ENCODE assay signal across 8 cellular contexts in genomic region chr9:89576404-89576824, GRCh38. TPM values are rescaled to one million over a fixed set of nuclear protein-coding genes. Genes with fewer than 3 reads are reported as not detected.
A peak's percentile ranks its signal among the peaks of the same experiment; 100 is the strongest.
DNase-seq lines count a peak whose midpoint lies in the region; ATAC-seq and TF ChIP-seq lines count a peak whose summit lies in the region.

No MANE protein-coding gene starts in this region.

- H3K9me3 ChIP-seq in RWPE2 (ENCODE audit: severe bottlenecking) (no peaks in the 10 kb centered on the region), stomach (no peaks in the 10 kb centered on the region)
- no peaks in the 10 kb centered on the region for H3K9me3 ChIP-seq in effector memory CD4-positive, alpha-beta T cell (ENCODE audit: control insufficient read depth, low read length)

- TF ChIP-seq EP300 in stomach (IDR thresholded peaks at IDR 0.05), result no peak

- ATAC-seq in RWPE2 (ENCODE audit: low read depth), result no peak
- ATAC-seq in HG02870 (IDR thresholded peaks at IDR 0.05; ENCODE audit: unreplicated experiment), result no peak

- TF ChIP-seq CTCF in GM13977 (IDR thresholded peaks at IDR 0.05; ENCODE audit: extremely low read depth, insufficient read depth, missing control alignments) (peak; percentile 56), RWPE2 (IDR thresholded peaks at IDR 0.05; ENCODE audit: poor library complexity, severe bottlenecking) (peak; percentile 87), fibroblast of pulmonary artery (IDR thresholded peaks at IDR 0.05; ENCODE audit: low read length, missing control alignments) (peak; percentile 55), stomach (IDR thresholded peaks at IDR 0.05) (peak in 4 of 7 experiments; percentile 46 to 80 (median 64))

- H3K4me1 ChIP-seq in RWPE2 (ENCODE audit: insufficient read depth, poor library complexity, severe bottlenecking), result no peaks in the 10 kb centered on the region
- no peaks in the 10 kb centered on the region for H3K4me1 ChIP-seq in stomach
- H3K4me1 ChIP-seq in effector memory CD4-positive, alpha-beta T cell (ENCODE audit: control insufficient read depth, insufficient read depth, low read length, poor library complexity, severe bottlenecking), result no peaks in the 10 kb centered on the region

- H3K4me3 ChIP-seq in RWPE2 (ENCODE audit: severe bottlenecking), result no peak overlapping the region
- H3K4me3 ChIP-seq in fibroblast of pulmonary artery (replicated peaks; ENCODE audit: low read depth, low read length), result no peak overlapping the region
- no peak overlapping the region for H3K4me3 ChIP-seq in stomach
- H3K4me3 ChIP-seq in effector memory CD4-positive, alpha-beta T cell (ENCODE audit: insufficient read depth, low read depth, low read length, poor library complexity, severe bottlenecking), result no peak overlapping the region

- DNase-seq in Ammon's horn (ENCODE audit: low spot score) (peak; percentile 24), GM13977 (ENCODE audit: low spot score) (peak; percentile 36), RWPE2 (ENCODE audit: low spot score) (no peak), fibroblast of pulmonary artery (ENCODE audit: low read depth) (peak; percentile 67), stomach (no peak)
- DNase-seq in effector memory CD4-positive, alpha-beta T cell, result no peak
- DNase-seq in stimulated activated CD4-positive, alpha-beta T cell treated with anti-CD3 and anti-CD28 coated beads, Interleukin-1b, Interleukin-23, amount 100 ng/mL, for 48 hours, result no peak

- H3K36me3 ChIP-seq in RWPE2 (ENCODE audit: low read depth) (no peaks in the 10 kb centered on the region), stomach (no peaks in the 10 kb centered on the region)
- H3K36me3 ChIP-seq in effector memory CD4-positive, alpha-beta T cell (ENCODE audit: control insufficient read depth, insufficient read depth, low read length), result no peaks in the 10 kb centered on the region

- intact Hi-C loops in stomach (cut with DNase I; ENCODE audit: low total_unique reads), result no loop called here

- no peak for TF ChIP-seq POLR2A in stomach (IDR thresholded peaks at IDR 0.05)

- 24 to 37% (median 30%) methylated on average over 3 of the region's 3 CpGs for WGBS in stomach, 5 donors

- H3K27me3 ChIP-seq in RWPE2 (ENCODE audit: insufficient read depth, poor library complexity, severe bottlenecking) (peaks cover 18% of the 10 kb centered on the region), stomach (peaks cover 0 to 23% (median 0%) of the 10 kb centered on the region in 3 donors)
- peaks cover 10% of the 10 kb centered on the region for H3K27me3 ChIP-seq in effector memory CD4-positive, alpha-beta T cell (replicated peaks; ENCODE audit: control insufficient read depth, insufficient read depth, low read length, poor library complexity, severe bottlenecking)

- in situ Hi-C loops in GM13977 (cut with MboI; ENCODE audit: low pct_unique_long_range_greater_than_20kb, low sequenced_read_pairs, unreplicated experiment), result no loop called here

- H3K27ac ChIP-seq in RWPE2 (ENCODE audit: poor library complexity, severe bottlenecking) (no peak overlapping the region), stomach (no peak overlapping the region)
- no peak overlapping the region for H3K27ac ChIP-seq in effector memory CD4-positive, alpha-beta T cell (ENCODE audit: insufficient read depth, low read length, poor library complexity, severe bottlenecking)

RNA-seq across cellular contexts. Expression of gene GADD45G, which starts 28.4 kb away (rescaled TPM):
- 100 to 1,000 TPM in 2 of 5 donors, 10 to 100 TPM in 1, 1 to 10 TPM in 2; 6.8 to 121 (median 24.9) TPM for total RNA-seq in stomach
- 100 to 1,000 TPM in 2 of 3 donors, 10 to 100 TPM in 1; 88.8 to 113 (median 104) TPM for polyA plus RNA-seq in stomach

Comparison
In these comparisons a context has a peak if more than half of its experiments do, and no peak if none do; other contexts are left out.
1. DNase-seq: peak in Ammon's horn (single experiment), GM13977 (single experiment) and fibroblast of pulmonary artery (single experiment); none in RWPE2 (single experiment), stomach (single experiment), effector memory CD4-positive, alpha-beta T cell (0 of 3) and stimulated activated CD4-positive, alpha-beta T cell treated with anti-CD3 and anti-CD28 coated beads, Interleukin-1b, Interleukin-23, amount 100 ng/mL, for 48 hours (single experiment).
2. Peak in every context shown above with its lines, with median percentiles within 50 percentile points of each other: CTCF ChIP-seq.